In the genomic region with DNA sequence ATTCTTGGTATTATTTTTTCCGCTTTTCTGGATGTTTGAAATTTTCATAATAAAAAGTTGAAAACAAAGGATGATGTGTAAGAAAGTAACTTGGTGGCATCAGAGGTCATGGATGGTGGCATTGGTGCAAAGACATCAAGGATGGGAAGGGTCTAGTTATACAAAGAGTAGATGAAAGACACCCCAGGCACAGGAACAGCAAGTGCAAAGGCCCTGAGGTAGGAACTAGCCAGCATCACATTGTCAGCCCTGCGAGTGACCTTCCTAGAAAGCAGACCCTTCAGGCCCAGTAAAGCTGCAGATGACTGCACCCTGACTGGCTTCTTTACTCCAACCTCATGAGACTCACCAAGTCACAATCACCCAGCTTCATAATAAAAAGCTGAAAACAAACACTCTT, we compare ENCODE assay signal across 11 cellular contexts. TPM values are rescaled to one million over a fixed set of nuclear protein-coding genes. Genes with fewer than 3 reads are reported as not detected.
"Had no signal": no experiment of that assay in that cellular context is flagged by ENCODE, and none has a peak within 500 bp of the region (broad histone marks: within the 10 kb centered on the region; RNA-seq: fewer than 3 reads in every experiment).

No MANE protein-coding gene starts in this region.

RNA-seq across cellular contexts. Expression of gene CD177, which starts 17.0 kb away (rescaled TPM):
- total RNA-seq: naive thymus-derived CD8-positive, alpha-beta T cell; natural killer cell; natural killer cell treated with Interleukin-12 subunit alpha and Interleukin-12 subunit beta and Interleukin-15 and Interleukin-18, amount 100 ng/mL, for 72 hours; neural crest cell; osteoblast; osteocyte; progenitor cell of endocrine pancreas; pulmonary artery endothelial cell; smooth muscle cell had no signal
- polyA plus RNA-seq: naive thymus-derived CD8-positive, alpha-beta T cell; neural cell; small intestine; smooth muscle cell had no signal
